20 cellular contexts compared by ENCODE assay signal in the genomic region with DNA sequence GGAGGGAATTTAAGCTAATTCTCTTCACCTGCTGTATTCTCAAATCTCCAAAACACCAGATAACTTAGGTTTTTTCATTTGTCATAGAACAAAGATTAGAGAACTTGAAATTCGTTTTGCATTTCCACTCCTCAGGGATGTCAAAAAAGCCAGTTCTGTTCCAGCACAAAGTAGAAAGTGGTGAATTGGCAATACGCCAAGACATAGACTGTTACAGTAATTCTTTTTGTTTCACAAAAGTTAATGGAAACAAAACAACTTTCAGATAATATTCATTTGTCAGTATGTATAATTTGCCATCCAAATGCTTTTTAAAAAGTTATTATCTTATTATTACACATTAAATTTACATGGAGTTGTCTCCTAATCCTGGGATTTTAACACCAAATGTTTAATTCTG. TPM values are rescaled to one million over a fixed set of nuclear protein-coding genes. Genes with fewer than 3 reads are reported as not detected.
DNase-seq lines count a peak whose midpoint lies in the region; TF ChIP-seq lines count a peak whose summit lies in the region.
"Had no signal": no experiment of that assay in that cellular context is flagged by ENCODE, and none has a peak within 500 bp of the region (broad histone marks: within the 10 kb centered on the region; RNA-seq: fewer than 3 reads in every experiment).

No MANE protein-coding gene starts in this region.

- 63% methylated on average over 2 of the region's 2 CpGs for WGBS in hepatocyte (ENCODE audit: low lambda C conversion rate, missing lambda C conversion rate)

- H3K9me3 ChIP-seq in hepatocyte (ENCODE audit: low read depth) = no peaks in the 10 kb centered on the region
- H3K9me3 ChIP-seq: BE2C, Peyer's patch had no signal

- no peaks in the 10 kb centered on the region for H3K36me3 ChIP-seq in hepatocyte (replicated peaks; ENCODE audit: insufficient read depth, low read depth)
- H3K36me3 ChIP-seq: Peyer's patch had no signal

- H3K9me3 Mint-ChIP-seq in brain = peaks cover 0 to 4% (median 0%) of the 10 kb centered on the region in 5 experiments

- H3K79me2 ChIP-seq in hepatocyte = peaks cover 18% of the 10 kb centered on the region

- H3K4me1 Mint-ChIP-seq in brain = peaks cover 72% of the 10 kb centered on the region

- TF ChIP-seq CTCF in brain (conservative IDR thresholded peaks at IDR 0.05) (no peak), hepatocyte (IDR thresholded peaks at IDR 0.05; ENCODE audit: poor library complexity) (no peak)

- no peak overlapping the region for H3K27ac ChIP-seq in hepatocyte
- H3K27ac ChIP-seq: 22Rv1, Peyer's patch had no signal

- no peak overlapping the region for H2AFZ ChIP-seq in hepatocyte

- no peaks in the 10 kb centered on the region for H3K27me3 ChIP-seq in hepatocyte
- H3K27me3 ChIP-seq: BE2C, Peyer's patch had no signal

- peaks cover 7% of the 10 kb centered on the region for H4K20me1 ChIP-seq in hepatocyte (ENCODE audit: insufficient read depth, poor library complexity, severe bottlenecking)

- peak overlapping the region in 1 of 5 experiments; percentile 68 for H3K4me3 Mint-ChIP-seq in brain
- H3K4me3 Mint-ChIP-seq: CD4-positive, CD25-positive, alpha-beta regulatory T cell had no signal

- no peaks in the 10 kb centered on the region for H3K9me2 ChIP-seq in hepatocyte (replicated peaks; ENCODE audit: insufficient read depth)

- H3K27me3 Mint-ChIP-seq in brain = peaks cover 3% of the 10 kb centered on the region

- peaks cover 7% of the 10 kb centered on the region for H3K4me1 ChIP-seq in hepatocyte (ENCODE audit: insufficient read depth)

- peak overlapping the region in 3 of 5 experiments; percentile 10 to 94 (median 73) for H3K27ac Mint-ChIP-seq in brain
- H3K27ac Mint-ChIP-seq: CD4-positive, CD25-positive, alpha-beta regulatory T cell had no signal

- no peak overlapping the region for H3K4me3 ChIP-seq in hepatocyte
- H3K4me3 ChIP-seq: Peyer's patch had no signal

- H3K4me2 ChIP-seq in hepatocyte = no peak overlapping the region

- DNase-seq in DMS 273 (lab: John Stamatoyannopoulos, UW; ENCODE audit: unreplicated experiment) (peak; percentile 30), DMS 273 treated with DMSO at 0.1 percent for 48 hours (lab: John Stamatoyannopoulos, UW) (no peak), NCI-H1105 (lab: John Stamatoyannopoulos, UW) (peak; percentile 15), hepatocyte (ENCODE audit: low spot score) (peak; percentile 12), OCI-M1 (lab: John Stamatoyannopoulos, UW) (no peak), A172 (ENCODE audit: low spot score) (no peak)
- DNase-seq in stimulated activated CD4-positive, alpha-beta T cell treated with anti-CD3 and anti-CD28 coated beads, Interleukin-2, amount 100 ng/mL, for 24 hours = no peak
- DNase-seq: BE2C; CD4-positive, CD25-positive, alpha-beta regulatory T cell; COR-L47; DMS153; GF-D8; HCEC 1CT; NCI-H187; NCI-H345; NCI-H524 treated with DMSO at 0.1 percent for 48 hours; Peyer's patch; Right ventricle myocardium superior had no signal

- no peaks in the 10 kb centered on the region for H3K36me3 Mint-ChIP-seq in brain
- H3K36me3 Mint-ChIP-seq: CD4-positive, CD25-positive, alpha-beta regulatory T cell had no signal

RNA-seq across cellular contexts. Expression of a gene that starts 15.0 kb away (rescaled TPM):
- polyA plus RNA-seq in brain (ENCODE audit: insufficient read depth, low read depth, low replicate concordance) (7.4 TPM), hepatocyte (13.2 and 21.4 TPM in 2 replicates)
- total RNA-seq in hepatocyte = 46.1 and 48.6 TPM in 2 replicates
- 3.5 and 6.3 TPM in 2 replicates for total RNA-seq in A172 (2014; rRNA removed; shearing (Covaris generic))
- total RNA-seq: CD4-positive, CD25-positive, alpha-beta regulatory T cell had no signal

Comparison
In these comparisons a context has a peak if more than half of its experiments do, and no peak if none do; other contexts are left out.
1. DNase-seq: peak in DMS 273 (single experiment), NCI-H1105 (single experiment) and hepatocyte (single experiment); none in DMS 273 treated with DMSO at 0.1 percent for 48 hours (single experiment), OCI-M1 (single experiment), stimulated activated CD4-positive, alpha-beta T cell treated with anti-CD3 and anti-CD28 coated beads, Interleukin-2, amount 100 ng/mL, for 24 hours (0 of 2) and A172 (single experiment).